1 cellular context compared by ENCODE assay signal in genomic region chr1:40939320-40940059, GRCh38.
A peak's percentile ranks its signal among the peaks of the same experiment; 100 is the strongest.
TF ChIP-seq lines count a peak whose summit lies in the region.

No MANE protein-coding gene starts in this region.

TF ChIP-seq in HepG2, 621 proteins besides CTCF, POLR2A, EP300 and RAD21 (continued from another document and continues in another):
- TF ChIP-seq THAP9 (CRISPR knock-in tag; IDR thresholded peaks at IDR 0.05; ENCODE audit: borderline replicate concordance), result 0 out of 2 replicates have a peak, but pooled peaks have one; percentile 24
- no peak for TF ChIP-seq PITX1 (CRISPR knock-in tag; IDR thresholded peaks at IDR 0.05)
- peak; percentile 72 for TF ChIP-seq NFIC (IDR thresholded peaks at IDR 0.05; ENCODE audit: low read length)
- 0 out of 2 replicates have a peak, but pooled peaks have one; percentile 5 for TF ChIP-seq ZNF770 (CRISPR knock-in tag; IDR thresholded peaks at IDR 0.05)
- TF ChIP-seq HNF4A (CRISPR knock-in tag; IDR thresholded peaks at IDR 0.05), result peak; percentile 99
- TF ChIP-seq ZNF577 (CRISPR knock-in tag; IDR thresholded peaks at IDR 0.05; ENCODE audit: borderline replicate concordance, low read depth), result no peak
- TF ChIP-seq SPEN (CRISPR knock-in tag; IDR thresholded peaks at IDR 0.05; ENCODE audit: low read depth), result no peak
- TF ChIP-seq NFKB2 (CRISPR knock-in tag; IDR thresholded peaks at IDR 0.05; ENCODE audit: borderline replicate concordance), result peak; percentile 32; the same call in 1 of the 2 replicates
- TF ChIP-seq ZNF557 (CRISPR knock-in tag; IDR thresholded peaks at IDR 0.05), result no peak
- 0 out of 2 replicates have a peak, but pooled peaks have one; percentile 35 for TF ChIP-seq ZNF263 (CRISPR knock-in tag; IDR thresholded peaks at IDR 0.05)
- TF ChIP-seq RNF2 (conservative IDR thresholded peaks at IDR 0.05; ENCODE audit: low read depth), result 0 out of 2 replicates have a peak, but pooled peaks have one; percentile 28
- peak; percentile 54; the same call in 1 of the 2 replicates for TF ChIP-seq TFE3 (CRISPR knock-in tag; IDR thresholded peaks at IDR 0.05)
- peak; percentile 76 for TF ChIP-seq SAP130 (CRISPR knock-in tag; IDR thresholded peaks at IDR 0.05; ENCODE audit: low read depth)
- peak; percentile 77; the same call in 1 of the 2 replicates for TF ChIP-seq ZNF503 (CRISPR knock-in tag; IDR thresholded peaks at IDR 0.05)
- TF ChIP-seq ATF4 (CRISPR knock-in tag; IDR thresholded peaks at IDR 0.05), result peak in 1 of 2 experiments; percentile 93; a peak in 2 of 4 replicates
- peak; percentile 36; the same call in 1 of the 2 replicates for TF ChIP-seq ZNF563 (CRISPR knock-in tag; IDR thresholded peaks at IDR 0.05)
- no peak for TF ChIP-seq ZBTB40 (IDR thresholded peaks at IDR 0.05)
- TF ChIP-seq ZBTB40 (CRISPR knock-in tag; IDR thresholded peaks at IDR 0.05), result peak; percentile 28; the same call in 1 of the 2 replicates
- TF ChIP-seq ZNF510 (CRISPR knock-in tag; IDR thresholded peaks at IDR 0.05; ENCODE audit: low read depth), result no peak
- TF ChIP-seq CCAR2 (optimal IDR thresholded peaks at IDR 0.05; ENCODE audit: low read depth, low read length), result no peak
- no peak for TF ChIP-seq ZNF713 (CRISPR knock-in tag; IDR thresholded peaks at IDR 0.05)
- TF ChIP-seq HNF1A (IDR thresholded peaks at IDR 0.05; ENCODE audit: low read depth), result no peak
- 0 out of 2 replicates have a peak, but pooled peaks have one; percentile 29 for TF ChIP-seq HNF1A (CRISPR knock-in tag; IDR thresholded peaks at IDR 0.05; ENCODE audit: borderline replicate concordance)
- peak; percentile 78; the same call in 1 of the 2 replicates for TF ChIP-seq DPF2 (CRISPR knock-in tag; IDR thresholded peaks at IDR 0.05; ENCODE audit: borderline replicate concordance, low read depth)
- no peak for TF ChIP-seq CHCHD3 (CRISPR knock-in tag; IDR thresholded peaks at IDR 0.05)
- peak; percentile 77 for TF ChIP-seq ZNF264 (CRISPR knock-in tag; IDR thresholded peaks at IDR 0.05)
- TF ChIP-seq ZNF274 (CRISPR knock-in tag; IDR thresholded peaks at IDR 0.05), result 0 out of 2 replicates have a peak, but pooled peaks have one; percentile 46
- no peak for TF ChIP-seq FLYWCH1 (CRISPR knock-in tag; IDR thresholded peaks at IDR 0.05)
- peak; percentile 26; the same call in 1 of the 2 replicates for TF ChIP-seq ZNF670 (CRISPR knock-in tag; IDR thresholded peaks at IDR 0.05; ENCODE audit: borderline replicate concordance)
- TF ChIP-seq MYC (CRISPR knock-in tag; IDR thresholded peaks at IDR 0.05; ENCODE audit: borderline replicate concordance), result peak; percentile 60; the same call in 1 of the 2 replicates
- TF ChIP-seq KDM2A (CRISPR knock-in tag; IDR thresholded peaks at IDR 0.05; ENCODE audit: borderline replicate concordance, low read depth), result peak; percentile 53; the same call in 1 of the 2 replicates
- TF ChIP-seq ZNF343 (CRISPR knock-in tag; IDR thresholded peaks at IDR 0.05), result no peak
